ENCODE assay signal across 1 cellular context in genomic region chr5:96651948-96652753, GRCh38.
TF ChIP-seq lines count a peak whose summit lies in the region.

No MANE protein-coding gene starts in this region.

TF ChIP-seq in H1, 55 proteins besides CTCF, POLR2A, EP300 and RAD21 (continued from another document):
- TF ChIP-seq SIRT6 (IDR thresholded peaks at IDR 0.05; ENCODE audit: low read length): no peak
- no peak for TF ChIP-seq HDAC6 (IDR thresholded peaks at IDR 0.05; ENCODE audit: low read depth, low read length)
- no peak for TF ChIP-seq TBP (IDR thresholded peaks at IDR 0.05; ENCODE audit: low read depth, low read length)
- no peak for TF ChIP-seq CHD1 (IDR thresholded peaks at IDR 0.05; ENCODE audit: low read depth, low read length)
- TF ChIP-seq, protein P1, sequence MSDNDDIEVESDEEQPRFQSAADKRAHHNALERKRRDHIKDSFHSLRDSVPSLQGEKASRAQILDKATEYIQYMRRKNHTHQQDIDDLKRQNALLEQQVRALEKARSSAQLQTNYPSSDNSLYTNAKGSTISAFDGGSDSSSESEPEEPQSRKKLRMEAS (IDR thresholded peaks at IDR 0.05): no peak
- TF ChIP-seq CBX8 (IDR thresholded peaks at IDR 0.05; ENCODE audit: borderline replicate concordance, low read depth, low read length): no peak
